20 cellular contexts compared by ENCODE assay signal in genomic region chr12:5830121-5830520, GRCh38.
"Had no signal": no experiment of that assay in that cellular context is flagged by ENCODE, and none has a peak within 500 bp of the region (broad histone marks: within the 10 kb centered on the region; RNA-seq: fewer than 3 reads in every experiment).

No MANE protein-coding gene starts in this region.

- H3K9me3 Mint-ChIP-seq: activated naive CD4-positive, alpha-beta T cell treated with anti-CD3 and anti-CD28 coated beads for 36 hours; activated naive CD8-positive, alpha-beta T cell treated with anti-CD3 and anti-CD28 coated beads, Interleukin-2, amount 50 U/mL, for 24 hours; activated T-helper 17 cell treated with anti-CD3 and anti-CD28 coated beads, Interleukin-2, amount 50 U/mL, for 72 hours; dendritic cell treated with granulocyte-macrophage colony-stimulating factor and Interleukin-4, amounts not matched to agents 40 ng/mL and 50 ng/mL, for 4 days; immature natural killer cell had no signal

- H3K27me3 ChIP-seq: pancreas, sigmoid colon had no signal

- H3K9me3 ChIP-seq: pancreas, sigmoid colon, spleen, stomach, thoracic aorta had no signal

- H3K4me1 Mint-ChIP-seq: activated naive CD8-positive, alpha-beta T cell treated with anti-CD3 and anti-CD28 coated beads, Interleukin-2, amount 50 U/mL, for 24 hours; activated T-helper 17 cell treated with anti-CD3 and anti-CD28 coated beads, Interleukin-2, amount 50 U/mL, for 72 hours; immature natural killer cell had no signal

- H3K4me3 ChIP-seq: lung, pancreas, sigmoid colon, spleen, stomach, thoracic aorta had no signal

- DNase-seq: activated CD4-positive, alpha-beta T cell treated with anti-CD3 and anti-CD28 coated beads for 1 hour; activated CD4-positive, alpha-beta T cell treated with anti-CD3 and anti-CD28 coated beads, Interleukin-2, amount 50 U/mL, for 4 hours; activated naive CD4-positive, alpha-beta T cell treated with anti-CD3 and anti-CD28 coated beads for 36 hours; activated naive CD8-positive, alpha-beta T cell treated with anti-CD3 and anti-CD28 coated beads, Interleukin-2, amount 50 U/mL, for 24 hours; aorta; cerebellar nuclear complex; effector memory CD4-positive, alpha-beta T cell; foreskin fibroblast; hypothalamus; immature natural killer cell; midbrain; pancreas; sigmoid colon; spleen; stimulated activated CD4-positive, alpha-beta T cell treated with anti-CD3 and anti-CD28 coated beads, Interleukin-1b, Interleukin-23, amount 100 ng/mL, for 48 hours; stomach had no signal

- H3K36me3 Mint-ChIP-seq: immature natural killer cell had no signal

- H3K4me1 ChIP-seq: pancreas, sigmoid colon, spleen, stomach had no signal

- H3K27ac ChIP-seq: pancreas, sigmoid colon, spleen, stomach, thoracic aorta had no signal

- H3K4me3 Mint-ChIP-seq: activated naive CD4-positive, alpha-beta T cell treated with anti-CD3 and anti-CD28 coated beads for 36 hours; activated naive CD8-positive, alpha-beta T cell treated with anti-CD3 and anti-CD28 coated beads, Interleukin-2, amount 50 U/mL, for 24 hours; activated T-helper 17 cell treated with anti-CD3 and anti-CD28 coated beads, Interleukin-2, amount 50 U/mL, for 72 hours; dendritic cell treated with granulocyte-macrophage colony-stimulating factor and Interleukin-4, amounts not matched to agents 40 ng/mL and 50 ng/mL, for 4 days; immature natural killer cell had no signal

- H3K27ac Mint-ChIP-seq: activated naive CD4-positive, alpha-beta T cell treated with anti-CD3 and anti-CD28 coated beads for 36 hours; activated naive CD8-positive, alpha-beta T cell treated with anti-CD3 and anti-CD28 coated beads, Interleukin-2, amount 50 U/mL, for 24 hours; activated T-helper 17 cell treated with anti-CD3 and anti-CD28 coated beads, Interleukin-2, amount 50 U/mL, for 72 hours; dendritic cell treated with granulocyte-macrophage colony-stimulating factor and Interleukin-4, amounts not matched to agents 40 ng/mL and 50 ng/mL, for 4 days; immature natural killer cell had no signal

- ATAC-seq: activated naive CD8-positive, alpha-beta T cell treated with anti-CD3 and anti-CD28 coated beads, Interleukin-2, amount 50 U/mL, for 24 hours; activated T-helper 17 cell treated with anti-CD3 and anti-CD28 coated beads, Interleukin-2, amount 50 U/mL, for 72 hours; pancreas had no signal

- H3K36me3 ChIP-seq: pancreas, sigmoid colon, stomach, thoracic aorta had no signal
